ENCODE assay signal across 1 cellular context in genomic region chr1:35192853-35193664, GRCh38.
TF ChIP-seq lines count a peak whose summit lies in the region.

SFPQ (minus strand) TSS chr1:35193145; CDS start chr1:35193049, 96 bp downstream.

TF ChIP-seq in HepG2, 621 proteins besides CTCF, POLR2A, EP300 and RAD21 (continued from another document and continues in another):
- TF ChIP-seq TFDP1 (CRISPR knock-in tag; IDR thresholded peaks at IDR 0.05; ENCODE audit: borderline replicate concordance) (peak; percentile 91; the same call in 1 of the 2 replicates), HMGXB3 (CRISPR knock-in tag; IDR thresholded peaks at IDR 0.05; ENCODE audit: borderline replicate concordance) (peak; percentile 77), AHR (CRISPR knock-in tag; IDR thresholded peaks at IDR 0.05) (peak; percentile 58; the same call in 1 of the 2 replicates), SP1 (IDR thresholded peaks at IDR 0.05) (no peak), SP1 (CRISPR knock-in tag; IDR thresholded peaks at IDR 0.05) (peak; percentile 90), KDM6A (CRISPR knock-in tag; IDR thresholded peaks at IDR 0.05; ENCODE audit: low read depth) (no peak), ZNF232 (CRISPR knock-in tag; IDR thresholded peaks at IDR 0.05; ENCODE audit: borderline replicate concordance) (peak; percentile 64; the same call in 1 of the 2 replicates), ZNF703 (CRISPR knock-in tag; IDR thresholded peaks at IDR 0.05; ENCODE audit: borderline replicate concordance) (0 out of 2 replicates have a peak, but pooled peaks have one; percentile 19), KLF9 (CRISPR knock-in tag; IDR thresholded peaks at IDR 0.05; ENCODE audit: low read depth) (0 out of 2 replicates have a peak, but pooled peaks have one; percentile 43), ZNF501 (CRISPR knock-in tag; IDR thresholded peaks at IDR 0.05) (peak; percentile 48; the same call in 1 of the 2 replicates), ZNF878 (CRISPR knock-in tag; IDR thresholded peaks at IDR 0.05) (peak; percentile 77), SP2 (CRISPR knock-in tag; IDR thresholded peaks at IDR 0.05) (peak; percentile 96), ZSCAN25 (CRISPR knock-in tag; IDR thresholded peaks at IDR 0.05) (no peak), NPAS2 (CRISPR knock-in tag; IDR thresholded peaks at IDR 0.05; ENCODE audit: borderline replicate concordance) (no peak), MIXL1 (CRISPR knock-in tag; IDR thresholded peaks at IDR 0.05) (peak; percentile 78), SMAD3 (CRISPR knock-in tag; IDR thresholded peaks at IDR 0.05) (peak; percentile 84; the same call in 1 of the 2 replicates), U2AF1 (optimal IDR thresholded peaks at IDR 0.05; ENCODE audit: low read depth, low read length) (peak; percentile 66), KMT2A (CRISPR knock-in tag; IDR thresholded peaks at IDR 0.05) (peak; percentile 68; the same call in 1 of the 2 replicates), SNAPC2 (CRISPR knock-in tag; IDR thresholded peaks at IDR 0.05) (no peak), ZNF605 (CRISPR knock-in tag; IDR thresholded peaks at IDR 0.05) (peak; percentile 92), ZNF546 (CRISPR knock-in tag; conservative IDR thresholded peaks at IDR 0.05) (no peak), NKX3-1 (CRISPR knock-in tag; IDR thresholded peaks at IDR 0.05) (0 out of 2 replicates have a peak, but pooled peaks have one; percentile 54), ZNF562 (CRISPR knock-in tag; IDR thresholded peaks at IDR 0.05; ENCODE audit: borderline replicate concordance) (no peak), POLR2AphosphoS5 (IDR thresholded peaks at IDR 0.05; ENCODE audit: low read depth, low read length) (peak; percentile 99), ZNF331 (CRISPR knock-in tag; IDR thresholded peaks at IDR 0.05) (peak; percentile 64; the same call in 1 of the 2 replicates), JUN (CRISPR knock-in tag; IDR thresholded peaks at IDR 0.05) (no peak), ZGPAT (CRISPR knock-in tag; IDR thresholded peaks at IDR 0.05) (peak; percentile 67; the same call in 1 of the 2 replicates), CCAR2 (optimal IDR thresholded peaks at IDR 0.05; ENCODE audit: low read depth, low read length) (no peak), ZNF674 (CRISPR knock-in tag; IDR thresholded peaks at IDR 0.05; ENCODE audit: low read depth) (no peak), ZFP90 (CRISPR knock-in tag; IDR thresholded peaks at IDR 0.05; ENCODE audit: borderline replicate concordance) (peak; percentile 52; the same call in 1 of the 2 replicates), ZNF816 (CRISPR knock-in tag; IDR thresholded peaks at IDR 0.05; ENCODE audit: borderline replicate concordance) (peak; percentile 86; the same call in 1 of the 2 replicates), SNAI1 (CRISPR knock-in tag; IDR thresholded peaks at IDR 0.05; ENCODE audit: borderline replicate concordance) (0 out of 2 replicates have a peak, but pooled peaks have one; percentile 55), CEBPB (IDR thresholded peaks at IDR 0.05; ENCODE audit: borderline replicate concordance, low read depth, low read length) (no peak), POLR2G (IDR thresholded peaks at IDR 0.05; ENCODE audit: low read depth, low read length) (peak; percentile 99), POLR2AphosphoS2 (IDR thresholded peaks at IDR 0.05; ENCODE audit: low read depth, low read length) (peak; percentile 98), ZNF263 (CRISPR knock-in tag; IDR thresholded peaks at IDR 0.05) (0 out of 2 replicates have a peak, but pooled peaks have one; percentile 13), ZNF230 (CRISPR knock-in tag; IDR thresholded peaks at IDR 0.05) (peak; percentile 43; the same call in 1 of the 2 replicates), KMT2B (CRISPR knock-in tag; IDR thresholded peaks at IDR 0.05) (peak; percentile 50; the same call in 1 of the 2 replicates), KDM5B (CRISPR knock-in tag; IDR thresholded peaks at IDR 0.05; ENCODE audit: borderline replicate concordance) (0 out of 2 replicates have a peak, but pooled peaks have one; percentile 44), CHD2 (IDR thresholded peaks at IDR 0.05; ENCODE audit: low read depth, low read length) (no peak; the same call in 1 of the 2 replicates), ETV6 (CRISPR knock-in tag; conservative IDR thresholded peaks at IDR 0.05) (0 out of 2 replicates have a peak, but pooled peaks have one; percentile 33), ETV5 (CRISPR knock-in tag; IDR thresholded peaks at IDR 0.05; ENCODE audit: borderline replicate concordance) (no peak), YEATS2 (CRISPR knock-in tag; IDR thresholded peaks at IDR 0.05; ENCODE audit: borderline replicate concordance) (peak; percentile 78), ZNF205 (CRISPR knock-in tag; IDR thresholded peaks at IDR 0.05) (peak; percentile 74; the same call in 1 of the 2 replicates), ZNF160 (CRISPR knock-in tag; IDR thresholded peaks at IDR 0.05) (no peak; the same call in 1 of the 2 replicates), ZNF317 (CRISPR knock-in tag; IDR thresholded peaks at IDR 0.05) (peak; percentile 60; the same call in 1 of the 2 replicates), ZNF557 (CRISPR knock-in tag; IDR thresholded peaks at IDR 0.05) (no peak)
- TF ChIP-seq, protein P1, sequence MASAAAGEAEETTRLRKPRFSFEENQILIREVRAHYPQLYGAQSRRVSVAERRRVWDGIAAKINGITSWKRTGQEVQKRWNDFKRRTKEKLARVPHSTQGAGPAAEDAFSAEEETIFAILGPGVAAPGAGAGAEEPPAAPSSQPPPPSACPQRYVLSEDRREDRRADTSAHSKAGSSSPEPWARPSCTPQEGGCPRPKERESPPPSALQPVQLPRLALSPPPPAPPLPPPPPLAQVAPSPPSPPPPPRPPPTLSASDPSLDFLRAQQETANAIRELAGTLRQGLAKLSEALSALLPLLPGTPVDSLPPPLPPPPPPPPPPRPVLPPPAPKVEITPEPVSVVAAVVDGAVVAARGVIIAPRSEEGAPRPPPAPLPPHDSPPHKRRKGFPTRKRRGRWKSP (CRISPR knock-in tag; IDR thresholded peaks at IDR 0.05): peak; percentile 60; the same call in 1 of the 2 replicates
- TF ChIP-seq, protein P2, sequence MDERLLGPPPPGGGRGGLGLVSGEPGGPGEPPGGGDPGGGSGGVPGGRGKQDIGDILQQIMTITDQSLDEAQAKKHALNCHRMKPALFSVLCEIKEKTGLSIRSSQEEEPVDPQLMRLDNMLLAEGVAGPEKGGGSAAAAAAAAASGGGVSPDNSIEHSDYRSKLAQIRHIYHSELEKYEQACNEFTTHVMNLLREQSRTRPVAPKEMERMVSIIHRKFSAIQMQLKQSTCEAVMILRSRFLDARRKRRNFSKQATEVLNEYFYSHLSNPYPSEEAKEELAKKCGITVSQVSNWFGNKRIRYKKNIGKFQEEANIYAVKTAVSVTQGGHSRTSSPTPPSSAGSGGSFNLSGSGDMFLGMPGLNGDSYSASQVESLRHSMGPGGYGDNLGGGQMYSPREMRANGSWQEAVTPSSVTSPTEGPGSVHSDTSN (CRISPR knock-in tag; IDR thresholded peaks at IDR 0.05): peak; percentile 96
- TF ChIP-seq, protein P3, sequence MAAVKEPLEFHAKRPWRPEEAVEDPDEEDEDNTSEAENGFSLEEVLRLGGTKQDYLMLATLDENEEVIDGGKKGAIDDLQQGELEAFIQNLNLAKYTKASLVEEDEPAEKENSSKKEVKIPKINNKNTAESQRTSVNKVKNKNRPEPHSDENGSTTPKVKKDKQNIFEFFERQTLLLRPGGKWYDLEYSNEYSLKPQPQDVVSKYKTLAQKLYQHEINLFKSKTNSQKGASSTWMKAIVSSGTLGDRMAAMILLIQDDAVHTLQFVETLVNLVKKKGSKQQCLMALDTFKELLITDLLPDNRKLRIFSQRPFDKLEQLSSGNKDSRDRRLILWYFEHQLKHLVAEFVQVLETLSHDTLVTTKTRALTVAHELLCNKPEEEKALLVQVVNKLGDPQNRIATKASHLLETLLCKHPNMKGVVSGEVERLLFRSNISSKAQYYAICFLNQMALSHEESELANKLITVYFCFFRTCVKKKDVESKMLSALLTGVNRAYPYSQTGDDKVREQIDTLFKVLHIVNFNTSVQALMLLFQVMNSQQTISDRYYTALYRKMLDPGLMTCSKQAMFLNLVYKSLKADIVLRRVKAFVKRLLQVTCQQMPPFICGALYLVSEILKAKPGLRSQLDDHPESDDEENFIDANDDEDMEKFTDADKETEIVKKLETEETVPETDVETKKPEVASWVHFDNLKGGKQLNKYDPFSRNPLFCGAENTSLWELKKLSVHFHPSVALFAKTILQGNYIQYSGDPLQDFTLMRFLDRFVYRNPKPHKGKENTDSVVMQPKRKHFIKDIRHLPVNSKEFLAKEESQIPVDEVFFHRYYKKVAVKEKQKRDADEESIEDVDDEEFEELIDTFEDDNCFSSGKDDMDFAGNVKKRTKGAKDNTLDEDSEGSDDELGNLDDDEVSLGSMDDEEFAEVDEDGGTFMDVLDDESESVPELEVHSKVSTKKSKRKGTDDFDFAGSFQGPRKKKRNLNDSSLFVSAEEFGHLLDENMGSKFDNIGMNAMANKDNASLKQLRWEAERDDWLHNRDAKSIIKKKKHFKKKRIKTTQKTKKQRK (IDR thresholded peaks at IDR 0.05; ENCODE audit: low read length): peak; percentile 71
- TF ChIP-seq, protein P4, sequence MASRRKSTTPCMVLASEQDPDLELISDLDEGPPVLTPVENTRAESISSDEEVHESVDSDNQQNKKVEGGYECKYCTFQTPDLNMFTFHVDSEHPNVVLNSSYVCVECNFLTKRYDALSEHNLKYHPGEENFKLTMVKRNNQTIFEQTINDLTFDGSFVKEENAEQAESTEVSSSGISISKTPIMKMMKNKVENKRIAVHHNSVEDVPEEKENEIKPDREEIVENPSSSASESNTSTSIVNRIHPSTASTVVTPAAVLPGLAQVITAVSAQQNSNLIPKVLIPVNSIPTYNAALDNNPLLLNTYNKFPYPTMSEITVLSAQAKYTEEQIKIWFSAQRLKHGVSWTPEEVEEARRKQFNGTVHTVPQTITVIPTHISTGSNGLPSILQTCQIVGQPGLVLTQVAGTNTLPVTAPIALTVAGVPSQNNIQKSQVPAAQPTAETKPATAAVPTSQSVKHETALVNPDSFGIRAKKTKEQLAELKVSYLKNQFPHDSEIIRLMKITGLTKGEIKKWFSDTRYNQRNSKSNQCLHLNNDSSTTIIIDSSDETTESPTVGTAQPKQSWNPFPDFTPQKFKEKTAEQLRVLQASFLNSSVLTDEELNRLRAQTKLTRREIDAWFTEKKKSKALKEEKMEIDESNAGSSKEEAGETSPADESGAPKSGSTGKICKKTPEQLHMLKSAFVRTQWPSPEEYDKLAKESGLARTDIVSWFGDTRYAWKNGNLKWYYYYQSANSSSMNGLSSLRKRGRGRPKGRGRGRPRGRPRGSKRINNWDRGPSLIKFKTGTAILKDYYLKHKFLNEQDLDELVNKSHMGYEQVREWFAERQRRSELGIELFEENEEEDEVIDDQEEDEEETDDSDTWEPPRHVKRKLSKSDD (CRISPR knock-in tag; IDR thresholded peaks at IDR 0.05; ENCODE audit: low read depth): no peak; the same call in 1 of the 2 replicates
- TF ChIP-seq, protein P5, sequence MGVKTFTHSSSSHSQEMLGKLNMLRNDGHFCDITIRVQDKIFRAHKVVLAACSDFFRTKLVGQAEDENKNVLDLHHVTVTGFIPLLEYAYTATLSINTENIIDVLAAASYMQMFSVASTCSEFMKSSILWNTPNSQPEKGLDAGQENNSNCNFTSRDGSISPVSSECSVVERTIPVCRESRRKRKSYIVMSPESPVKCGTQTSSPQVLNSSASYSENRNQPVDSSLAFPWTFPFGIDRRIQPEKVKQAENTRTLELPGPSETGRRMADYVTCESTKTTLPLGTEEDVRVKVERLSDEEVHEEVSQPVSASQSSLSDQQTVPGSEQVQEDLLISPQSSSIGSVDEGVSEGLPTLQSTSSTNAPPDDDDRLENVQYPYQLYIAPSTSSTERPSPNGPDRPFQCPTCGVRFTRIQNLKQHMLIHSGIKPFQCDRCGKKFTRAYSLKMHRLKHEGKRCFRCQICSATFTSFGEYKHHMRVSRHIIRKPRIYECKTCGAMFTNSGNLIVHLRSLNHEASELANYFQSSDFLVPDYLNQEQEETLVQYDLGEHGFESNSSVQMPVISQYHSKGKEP (CRISPR knock-in tag; IDR thresholded peaks at IDR 0.05): peak; percentile 45; the same call in 1 of the 2 replicates
